In genomic region chr1:59076612-59077011, GRCh38 we compare ENCODE assay signal across 10 cellular contexts.
DNase-seq lines count a peak whose midpoint lies in the region; ATAC-seq, FAIRE-seq and TF ChIP-seq lines count a peak whose summit lies in the region.
"Had no signal": no experiment of that assay in that cellular context is flagged by ENCODE, and none has a peak within 500 bp of the region (broad histone marks: within the 10 kb centered on the region; RNA-seq: fewer than 3 reads in every experiment).

No MANE protein-coding gene starts in this region.

- H3K9me3 ChIP-seq in Loucy (ENCODE audit: insufficient read depth, low read depth, low read length) (no peaks in the 10 kb centered on the region), lower lobe of right lung (no peaks in the 10 kb centered on the region)

- FAIRE-seq in bronchial epithelial cell (lab: Jason Lieb, UNC) (no peak), GM19239 (lab: Jason Lieb, UNC) (no peak)

- H3K4me1 ChIP-seq in Loucy (ENCODE audit: insufficient read depth, low read length, poor library complexity, severe bottlenecking), result peaks cover 25% of the 10 kb centered on the region
- H3K4me1 ChIP-seq in lower lobe of right lung, result peaks cover 35% of the 10 kb centered on the region

- no peaks in the 10 kb centered on the region for H4K20me1 ChIP-seq in Loucy (ENCODE audit: insufficient read depth, low read length, poor library complexity, severe bottlenecking)

- no peaks in the 10 kb centered on the region for H3K9me2 ChIP-seq in Loucy (replicated peaks; ENCODE audit: low read depth, low read length)

- H3K4me3 ChIP-seq in Loucy (ENCODE audit: low read length, poor library complexity, severe bottlenecking) (no peak overlapping the region), bronchial epithelial cell (ENCODE audit: low read depth, low read length) (no peak overlapping the region), lower lobe of right lung (no peak overlapping the region)

- H3K27me3 ChIP-seq in Loucy (ENCODE audit: insufficient read depth, low read length, poor library complexity, severe bottlenecking) (peaks cover 36% of the 10 kb centered on the region), bronchial epithelial cell (ENCODE audit: control insufficient read depth, insufficient read depth, low read length) (no peaks in the 10 kb centered on the region), lower lobe of right lung (ENCODE audit: low read depth) (no peaks in the 10 kb centered on the region)

- H3K27ac ChIP-seq in lower lobe of right lung, result no peak overlapping the region

- no peak overlapping the region for H2AFZ ChIP-seq in Loucy (ENCODE audit: low read length)

- intact Hi-C loops in lower lobe of right lung (cut with DNase I), result no loop called here

- no peaks in the 10 kb centered on the region for H3K36me3 ChIP-seq in Loucy (ENCODE audit: insufficient read depth, low read length)
- H3K36me3 ChIP-seq in bronchial epithelial cell (ENCODE audit: control insufficient read depth, insufficient read depth, low read length), result no peaks in the 10 kb centered on the region
- H3K36me3 ChIP-seq in lower lobe of right lung, result no peaks in the 10 kb centered on the region

- peak; percentile 12 to 19 for DNase-seq in AML-193 (lab: John Stamatoyannopoulos, UW)
- DNase-seq in bronchial epithelial cell (ENCODE audit: low read depth), result peak; percentile 34
- DNase-seq in lower lobe of right lung, result no peak
- no peak for DNase-seq in NOMO-1 treated with DMSO at 0.1 percent for 48 hours (lab: John Stamatoyannopoulos, UW; ENCODE audit: unreplicated experiment)
- DNase-seq in GM19239 (ENCODE audit: insufficient read length, low spot score), result no peak
- DNase-seq in NCI-H1417 treated with DMSO at 0.1 percent for 48 hours (lab: John Stamatoyannopoulos, UW), result no peak
- DNase-seq: NCI-H1436; stimulated activated CD4-positive, alpha-beta T cell treated with anti-CD3 and anti-CD28 coated beads, Interleukin-2, amount 100 ng/mL, for 48 hours had no signal

- peak in 1 of 2 donors; percentile 37 for ATAC-seq in lower lobe of right lung
- no peak for ATAC-seq in GM19463 (IDR thresholded peaks at IDR 0.05; ENCODE audit: unreplicated experiment)

- H3K79me2 ChIP-seq in Loucy (ENCODE audit: insufficient read depth, low read length), result no peaks in the 10 kb centered on the region

- no peak overlapping the region for H3K4me2 ChIP-seq in Loucy (ENCODE audit: low read depth, low read length, poor library complexity, severe bottlenecking)

- no peak overlapping the region for H3K9ac ChIP-seq in Loucy (ENCODE audit: low read depth, low read length, poor library complexity, severe bottlenecking)

- TF ChIP-seq CTCF in Loucy (conservative IDR thresholded peaks at IDR 0.05; ENCODE audit: low read length) (peak; percentile 41), bronchial epithelial cell (IDR thresholded peaks at IDR 0.05; ENCODE audit: insufficient read depth, low read length, severe bottlenecking) (peak; percentile 13), lower lobe of right lung (IDR thresholded peaks at IDR 0.05) (peak; percentile 20)

- H3F3A ChIP-seq in Loucy (ENCODE audit: low read depth), result no peaks in the 10 kb centered on the region

Comparison
In these comparisons a context has a peak if more than half of its experiments do, and no peak if none do; other contexts are left out.
1. DNase-seq: peak in AML-193 (2 of 2) and bronchial epithelial cell (single experiment); none in lower lobe of right lung (single experiment), NOMO-1 treated with DMSO at 0.1 percent for 48 hours (single experiment), GM19239 (single experiment) and NCI-H1417 treated with DMSO at 0.1 percent for 48 hours (single experiment).
2. Peak in every context shown above with its lines, with median percentiles within 50 percentile points of each other: CTCF ChIP-seq.